ENCODE assay signal across 25 cellular contexts in the genomic region with DNA sequence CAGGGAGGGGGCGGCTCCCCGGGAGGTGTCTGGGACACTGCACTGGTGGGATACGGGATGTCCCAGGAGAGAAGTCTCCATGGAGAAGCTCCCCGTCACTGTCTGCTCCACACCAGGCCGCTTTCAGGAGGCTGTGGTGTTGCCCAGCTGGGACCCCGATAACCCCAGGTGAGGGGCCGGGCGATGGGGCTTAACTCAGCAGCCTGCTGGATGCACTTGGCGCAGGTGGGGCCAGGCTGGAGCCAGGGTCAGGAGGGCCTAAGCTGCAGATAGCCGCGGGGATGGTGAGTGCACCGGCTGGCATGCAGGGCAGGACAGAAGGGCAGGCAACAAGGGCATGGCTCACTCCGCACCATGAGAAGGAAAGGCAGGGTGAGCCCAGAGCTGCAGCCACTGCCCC.
"Had no signal": no experiment of that assay in that cellular context is flagged by ENCODE, and none has a peak within 500 bp of the region (broad histone marks: within the 10 kb centered on the region; RNA-seq: fewer than 3 reads in every experiment).

No MANE protein-coding gene starts in this region.

- H3K4me3 ChIP-seq: breast epithelium, Peyer's patch, SJCRH30 had no signal

- H3K27ac ChIP-seq: breast epithelium, KMS-11, Peyer's patch, RWPE1, SJCRH30, VCaP had no signal

- H3K4me1 Mint-ChIP-seq: activated CD4-positive, alpha-beta T cell treated with anti-CD3 and anti-CD28 coated beads for 36 hours; activated naive CD4-positive, alpha-beta T cell treated with anti-CD3 and anti-CD28 coated beads, Interleukin-2, amount 50 U/mL, for 24 hours had no signal

- H3K27ac Mint-ChIP-seq: activated CD4-positive, alpha-beta T cell treated with anti-CD3 and anti-CD28 coated beads for 36 hours; activated CD8-positive, alpha-beta T cell treated with anti-CD3 and anti-CD28 coated beads for 36 hours; activated naive CD4-positive, alpha-beta T cell treated with anti-CD3 and anti-CD28 coated beads, Interleukin-2, amount 50 U/mL, for 24 hours had no signal

- H3K27me3 ChIP-seq: breast epithelium, Peyer's patch, SJCRH30 had no signal

- H3K4me1 ChIP-seq: breast epithelium, Peyer's patch, SJCRH30 had no signal

- H3K27me3 Mint-ChIP-seq: activated CD4-positive, alpha-beta T cell treated with anti-CD3 and anti-CD28 coated beads for 36 hours; activated CD8-positive, alpha-beta T cell treated with anti-CD3 and anti-CD28 coated beads for 36 hours; activated naive CD4-positive, alpha-beta T cell treated with anti-CD3 and anti-CD28 coated beads, Interleukin-2, amount 50 U/mL, for 24 hours had no signal

- H3K36me3 ChIP-seq: breast epithelium, Peyer's patch, SJCRH30 had no signal

- H3K9me3 ChIP-seq: breast epithelium, Peyer's patch, SJCRH30, SK-N-SH had no signal

- H3K36me3 Mint-ChIP-seq: activated naive CD4-positive, alpha-beta T cell treated with anti-CD3 and anti-CD28 coated beads, Interleukin-2, amount 50 U/mL, for 24 hours had no signal

- DNase-seq: activated CD4-positive, alpha-beta T cell treated with anti-CD3 and anti-CD28 coated beads for 36 hours; activated CD4-positive, alpha-beta T cell treated with anti-CD3 and anti-CD28 coated beads, Interleukin-2, amount 50 U/mL, for 1 hour; activated CD8-positive, alpha-beta memory T cell treated with anti-CD3 and anti-CD28 coated beads, Interleukin-2, amount 50 U/mL, for 4 hours; activated CD8-positive, alpha-beta T cell treated with anti-CD3 and anti-CD28 coated beads for 36 hours; activated effector memory CD4-positive, alpha-beta T cell treated with Interleukin-2 at 50 U/mL for 16 hours; activated naive CD4-positive, alpha-beta T cell; aorta; MV-4-11; NCI-H1092 treated with DMSO at 0.1 percent for 48 hours; NCI-H1417 treated with DMSO at 0.1 percent for 48 hours; NCI-H1694 treated with DMSO at 0.1 percent for 48 hours; NCI-H2029 treated with DMSO at 0.1 percent for 48 hours; NCI-H345; NCI-H510A treated with DMSO at 0.1 percent for 48 hours; NCI-H69; Peyer's patch; Right ventricle myocardium superior; SJCRH30; SK-N-SH; T-helper 1 cell had no signal

- H3K9me3 Mint-ChIP-seq: activated CD8-positive, alpha-beta T cell treated with anti-CD3 and anti-CD28 coated beads for 36 hours; activated naive CD4-positive, alpha-beta T cell treated with anti-CD3 and anti-CD28 coated beads, Interleukin-2, amount 50 U/mL, for 24 hours had no signal

- ATAC-seq: activated CD4-positive, alpha-beta T cell treated with anti-CD3 and anti-CD28 coated beads for 36 hours; activated CD8-positive, alpha-beta T cell treated with anti-CD3 and anti-CD28 coated beads for 36 hours had no signal

- H3K4me3 Mint-ChIP-seq: activated CD4-positive, alpha-beta T cell treated with anti-CD3 and anti-CD28 coated beads for 36 hours; activated CD8-positive, alpha-beta T cell treated with anti-CD3 and anti-CD28 coated beads for 36 hours; activated naive CD4-positive, alpha-beta T cell treated with anti-CD3 and anti-CD28 coated beads, Interleukin-2, amount 50 U/mL, for 24 hours had no signal
